11 cellular contexts compared by ENCODE assay signal in the genomic region with DNA sequence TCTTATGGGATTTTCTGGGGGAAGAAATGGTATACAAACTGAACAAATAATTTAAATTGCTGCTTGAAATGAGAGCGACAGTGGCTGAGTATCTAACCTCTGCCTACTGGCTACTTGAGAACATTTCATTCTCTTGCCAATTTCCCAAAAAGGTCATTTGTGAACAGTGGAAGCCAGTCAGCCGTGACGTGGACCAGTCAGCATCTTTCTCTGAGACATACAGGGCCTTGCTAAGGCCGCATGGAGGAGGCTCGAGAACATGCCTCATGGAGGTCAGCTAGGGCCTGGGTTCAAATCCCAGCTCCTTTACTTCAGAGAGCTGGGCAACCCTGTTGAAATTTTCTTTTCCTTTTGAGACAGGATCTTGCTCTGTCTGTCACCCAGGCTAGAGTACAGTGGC. TPM values are rescaled to one million over a fixed set of nuclear protein-coding genes. Genes with fewer than 3 reads are reported as not detected.
DNase-seq lines count a peak whose midpoint lies in the region; ATAC-seq and TF ChIP-seq lines count a peak whose summit lies in the region.
"Had no signal": no experiment of that assay in that cellular context is flagged by ENCODE, and none has a peak within 500 bp of the region (broad histone marks: within the 10 kb centered on the region; RNA-seq: fewer than 3 reads in every experiment).

No MANE protein-coding gene starts in this region.

- H3K4me3 Mint-ChIP-seq in type B pancreatic cell, result no peak overlapping the region
- H3K4me3 Mint-ChIP-seq: CD14-positive monocyte had no signal

- H3K36me3 ChIP-seq in cardiac muscle cell, result peaks cover 21% of the 10 kb centered on the region
- peaks cover 46% of the 10 kb centered on the region for H3K36me3 ChIP-seq in adipocyte (ENCODE audit: control insufficient read depth, insufficient read depth, low read length, severe bottlenecking)
- H3K36me3 ChIP-seq in left lung, result peaks cover 0 to 64% of the 10 kb centered on the region in 2 donors

- H3K9me3 Mint-ChIP-seq in type B pancreatic cell, result no peaks in the 10 kb centered on the region
- H3K9me3 Mint-ChIP-seq: CD14-positive monocyte had no signal

- H3K27ac ChIP-seq in cardiac muscle cell (peak overlapping the region; percentile 81), left lung (peak overlapping the region; percentile 86 to 89)

- H3K27ac Mint-ChIP-seq in type B pancreatic cell, result peak overlapping the region; percentile 48

- DNase-seq in cardiac muscle cell (ENCODE audit: low read depth in 1 of 2, low spot score in 1 of 2), result no peak
- no peak for DNase-seq in left cardiac atrium
- peak; percentile 22 for DNase-seq in adipocyte (ENCODE audit: low read depth)
- peak in 1 of 2 donors; percentile 13 for DNase-seq in left lung
- no peak for DNase-seq in type B pancreatic cell (ENCODE audit: extremely low spot score, unreplicated experiment)
- no peak for DNase-seq in amniotic stem cell (lab: John Stamatoyannopoulos, UW)
- no peak for DNase-seq in DMS 273 treated with DMSO at 0.1 percent for 48 hours (lab: John Stamatoyannopoulos, UW)
- DNase-seq: anterior cingulate cortex had no signal

- H3K4me1 Mint-ChIP-seq in type B pancreatic cell (ENCODE audit: unreplicated experiment), result peaks cover 35% of the 10 kb centered on the region

- H3K4me3 ChIP-seq in cardiac muscle cell (no peak overlapping the region), adipocyte (ENCODE audit: low read length) (no peak overlapping the region), left lung (no peak overlapping the region)
- H3K4me3 ChIP-seq: smooth muscle cell had no signal

- ATAC-seq in left cardiac atrium (no peak), left lung (no peak), HG02884 (IDR thresholded peaks at IDR 0.05; ENCODE audit: unreplicated experiment) (no peak)

- peaks cover 28% of the 10 kb centered on the region for H3K36me3 Mint-ChIP-seq in type B pancreatic cell

- no peaks in the 10 kb centered on the region for H3K27me3 ChIP-seq in cardiac muscle cell
- no peaks in the 10 kb centered on the region for H3K27me3 ChIP-seq in adipocyte (replicated peaks; ENCODE audit: control insufficient read depth, insufficient read depth, low read length)
- H3K27me3 ChIP-seq in left lung, result no peaks in the 10 kb centered on the region

- H3K9ac ChIP-seq in adipocyte (ENCODE audit: low read length), result no peak overlapping the region

- no peaks in the 10 kb centered on the region for H3K27me3 Mint-ChIP-seq in type B pancreatic cell

- TF ChIP-seq CTCF in cardiac muscle cell (IDR thresholded peaks at IDR 0.05; ENCODE audit: low read depth, low read length) (no peak), left lung (IDR thresholded peaks at IDR 0.05) (no peak), type B pancreatic cell (conservative IDR thresholded peaks at IDR 0.05) (no peak)

- H3K9me3 ChIP-seq in cardiac muscle cell (ENCODE audit: low read depth), result no peaks in the 10 kb centered on the region
- H3K9me3 ChIP-seq in adipocyte (ENCODE audit: control insufficient read depth, low read length), result no peaks in the 10 kb centered on the region
- no peaks in the 10 kb centered on the region for H3K9me3 ChIP-seq in left lung

- H3K4me1 ChIP-seq in cardiac muscle cell (ENCODE audit: low read depth) (peaks cover 32% of the 10 kb centered on the region), adipocyte (ENCODE audit: control insufficient read depth, insufficient read depth, low read length) (peaks cover 35% of the 10 kb centered on the region), left lung (peaks cover 12 to 52% of the 10 kb centered on the region in 2 donors)

- intact Hi-C loops in left cardiac atrium (cut with DNase I) (no loop called here), left lung (cut with DNase I) (no loop called here)

RNA-seq across cellular contexts. Expression of a gene that starts 20.3 kb away (rescaled TPM):
- total RNA-seq in cardiac muscle cell, result 23.2 and 34.6 TPM in 2 replicates
- polyA plus RNA-seq in cardiac muscle cell, result 4.2 and 5.0 TPM in 2 replicates
- total RNA-seq in left cardiac atrium, result 10 to 100 TPM; 24.2 to 26.3 TPM
- total RNA-seq in left lung, result 10 to 100 TPM; 37.9 to 39.2 TPM
- 59.9 and 71.4 TPM in 2 replicates for total RNA-seq in type B pancreatic cell (ENCODE audit: low replicate concordance)

RNA-seq across cellular contexts. Expression of a gene that starts 37.4 kb away (rescaled TPM):
- total RNA-seq in cardiac muscle cell (128 and 148 TPM in 2 replicates), left cardiac atrium (10 to 100 TPM; 50.1 to 54.7 TPM), left lung (10 to 100 TPM; 67.7 to 73.8 TPM), type B pancreatic cell (ENCODE audit: low replicate concordance) (102 and 155 TPM in 2 replicates)
- 171 and 213 TPM in 2 replicates for polyA plus RNA-seq in cardiac muscle cell

RNA-seq across cellular contexts. Expression of a gene that starts 44.8 kb away (rescaled TPM):
- total RNA-seq in cardiac muscle cell, result 62.7 and 64.5 TPM in 2 replicates
- polyA plus RNA-seq in cardiac muscle cell, result 123 and 129 TPM in 2 replicates
- 10 to 100 TPM; 30.6 to 35.8 TPM for total RNA-seq in left cardiac atrium
- 10 to 100 TPM; 31.6 to 33.5 TPM for total RNA-seq in left lung
- total RNA-seq in type B pancreatic cell (ENCODE audit: low replicate concordance), result 28.4 and 37.3 TPM in 2 replicates
